10 cellular contexts compared by ENCODE assay signal in the genomic region with DNA sequence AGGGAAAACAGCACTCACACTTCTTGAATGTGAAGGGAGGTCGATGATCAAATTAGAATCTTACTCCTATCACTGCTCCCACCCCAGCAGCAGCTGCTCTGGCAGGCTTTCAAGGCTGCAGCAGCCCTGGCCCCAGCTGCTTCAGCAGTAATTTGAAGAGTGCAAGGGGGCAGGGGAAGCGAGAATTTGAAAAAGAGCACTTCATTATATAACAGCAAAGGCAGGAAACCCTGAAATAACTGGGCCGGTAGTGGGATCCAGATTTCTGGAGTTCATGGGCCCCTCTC. TPM values are rescaled to one million over a fixed set of nuclear protein-coding genes. Genes with fewer than 3 reads are reported as not detected.
DNase-seq lines count a peak whose midpoint lies in the region; ATAC-seq and TF ChIP-seq lines count a peak whose summit lies in the region.
"Had no signal": no experiment of that assay in that cellular context is flagged by ENCODE, and none has a peak within 500 bp of the region (broad histone marks: within the 10 kb centered on the region; RNA-seq: fewer than 3 reads in every experiment).

No MANE protein-coding gene starts in this region.

- TF ChIP-seq CTCF in astrocyte of the spinal cord (IDR thresholded peaks at IDR 0.05; ENCODE audit: low read depth, low read length) (no peak), upper lobe of left lung (IDR thresholded peaks at IDR 0.05) (no peak)

- H3K9me3 ChIP-seq in upper lobe of left lung: no peaks in the 10 kb centered on the region

- WGBS in upper lobe of left lung, 2 donors: 8 to 11% methylated on average over 3 of the region's 3 CpGs

- H3K27me3 ChIP-seq in upper lobe of left lung: no peaks in the 10 kb centered on the region

- H3K36me3 ChIP-seq in upper lobe of left lung: no peaks in the 10 kb centered on the region

- no peak for TF ChIP-seq POLR2A in upper lobe of left lung (IDR thresholded peaks at IDR 0.05)

- peaks cover 6 to 12% (median 8%) of the 10 kb centered on the region in 4 donors for H3K4me1 ChIP-seq in upper lobe of left lung

- peak; percentile 52 to 59 for ATAC-seq in upper lobe of left lung (ENCODE audit: low FRiP score in 2 of 2)

- TF ChIP-seq EP300 in upper lobe of left lung (IDR thresholded peaks at IDR 0.05): no peak

- H3K4me3 ChIP-seq in astrocyte of the spinal cord (ENCODE audit: low read depth, low read length) (no peak overlapping the region), upper lobe of left lung (no peak overlapping the region)

- in situ Hi-C loops in astrocyte of the spinal cord (cut with HindIII; ENCODE audit: low sequenced_read_pairs): no loop called here

- DNase-seq in NCI-H82 (lab: John Stamatoyannopoulos, UW) (peak; percentile 52), NCI-H82 treated with DMSO at 0.1 percent for 48 hours (lab: John Stamatoyannopoulos, UW; ENCODE audit: unreplicated experiment) (no peak), astrocyte of the spinal cord (ENCODE audit: low read depth, low spot score) (peak; percentile 63), left kidney (ENCODE audit: low read depth, low spot score) (peak; percentile 60), upper lobe of left lung (peak in 1 of 2 donors; percentile 43), T-helper 9 cell (no peak), cerebellum (ENCODE audit: low spot score) (no peak), cerebellar cortex (ENCODE audit: low spot score) (no peak)
- DNase-seq: CD4-positive, CD25-positive, alpha-beta regulatory T cell; NCI-H526 treated with DMSO at 0.1 percent for 48 hours had no signal

- peak overlapping the region in 2 of 4 donors; percentile 41 to 70 for H3K27ac ChIP-seq in upper lobe of left lung

RNA-seq across cellular contexts. Expression of a gene that starts 44.9 kb away (rescaled TPM):
- not detected for total RNA-seq in upper lobe of left lung
- not detected for total RNA-seq in cerebellum
- total RNA-seq: CD4-positive, CD25-positive, alpha-beta regulatory T cell had no signal

Comparison
In these comparisons a context has a peak if more than half of its experiments do, and no peak if none do; other contexts are left out.
1. DNase-seq: peak in NCI-H82 (single experiment), astrocyte of the spinal cord (single experiment) and left kidney (single experiment); none in NCI-H82 treated with DMSO at 0.1 percent for 48 hours (single experiment), T-helper 9 cell (single experiment), cerebellum (single experiment) and cerebellar cortex (single experiment).